Comparison of ENCODE assay signal across 9 cellular contexts in the genomic region with DNA sequence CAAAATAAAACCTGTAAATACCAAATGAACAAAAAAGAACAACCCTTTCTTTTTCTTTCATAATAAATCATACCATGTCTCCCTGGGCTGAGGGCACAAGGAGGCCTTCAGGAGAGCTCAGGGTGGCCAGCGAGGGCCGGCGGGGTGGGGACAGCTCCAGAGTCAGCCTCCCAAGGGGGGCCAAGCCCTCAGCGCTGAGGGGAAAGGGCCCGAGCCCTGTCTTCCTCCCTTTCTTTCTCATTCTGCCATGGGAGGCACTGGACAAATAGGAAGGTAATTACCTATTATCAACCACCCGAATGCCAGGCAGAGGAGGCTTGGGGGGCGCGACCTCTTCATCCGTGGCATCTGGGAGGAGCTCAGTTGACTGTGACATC.
DNase-seq lines count a peak whose midpoint lies in the region; ATAC-seq, FAIRE-seq and TF ChIP-seq lines count a peak whose summit lies in the region.
"Had no signal": no experiment of that assay in that cellular context is flagged by ENCODE, and none has a peak within 500 bp of the region (broad histone marks: within the 10 kb centered on the region; RNA-seq: fewer than 3 reads in every experiment).

No MANE protein-coding gene starts in this region.

- no peaks in the 10 kb centered on the region for H3K9me3 ChIP-seq in BLaER1 treated with 17β-estradiol and CSF1 and Interleukin-3, amounts not matched to agents 10 nM and 100 nM (replicated peaks in 1 of 11)
- no peaks in the 10 kb centered on the region for H3K9me3 ChIP-seq in kidney (ENCODE audit: control insufficient read depth in 1 of 2, low read length in 2 of 2)

- H3K27me3 Mint-ChIP-seq in central memory CD8-positive, alpha-beta T cell: no peaks in the 10 kb centered on the region
- no peaks in the 10 kb centered on the region for H3K27me3 Mint-ChIP-seq in neural crest cell (ENCODE audit: low read depth)

- H3K36me3 Mint-ChIP-seq in central memory CD8-positive, alpha-beta T cell (ENCODE audit: insufficient read depth): peaks cover 33% of the 10 kb centered on the region
- H3K36me3 Mint-ChIP-seq in neural crest cell (ENCODE audit: low read depth): peaks cover 7% of the 10 kb centered on the region

- peak overlapping the region in 10 of 11 experiments; percentile 31 to 91 (median 74); a peak in 18 of 22 replicates for H3K4me2 ChIP-seq in BLaER1 treated with 17β-estradiol and CSF1 and Interleukin-3, amounts not matched to agents 10 nM and 100 nM

- H4K20me1 ChIP-seq in BLaER1 treated with 17β-estradiol and CSF1 and Interleukin-3, amounts not matched to agents 10 nM and 100 nM: peaks cover 0 to 49% (median 0%) of the 10 kb centered on the region in 11 experiments; a peak in 4 of 22 replicates

- peak overlapping the region in 9 of 11 experiments; percentile 3 to 89 (median 57); a peak in 12 of 22 replicates for H3K9ac ChIP-seq in BLaER1 treated with 17β-estradiol and CSF1 and Interleukin-3, amounts not matched to agents 10 nM and 100 nM
- no peak overlapping the region for H3K9ac ChIP-seq in kidney (ENCODE audit: low read length in 2 of 2)

- DNase-seq in HL-60 (ENCODE audit: low read depth in 1 of 2, low spot score in 1 of 2) (no peak), neural crest cell (ENCODE audit: low read depth, low spot score) (no peak), kidney (no peak), GM19239 (ENCODE audit: insufficient read length, low spot score) (no peak)
- no peak for DNase-seq in central memory CD8-positive, alpha-beta T cell (ENCODE audit: low spot score in 2 of 2)
- DNase-seq: posterior cingulate gyrus had no signal

- H3K27me3 ChIP-seq in BLaER1 treated with 17β-estradiol and CSF1 and Interleukin-3, amounts not matched to agents 10 nM and 100 nM: no peaks in the 10 kb centered on the region
- H3K27me3 ChIP-seq in HL-60 (ENCODE audit: insufficient read depth, poor library complexity, severe bottlenecking): no peaks in the 10 kb centered on the region

- peaks cover 55 to 100% (median 92%) of the 10 kb centered on the region in 10 experiments for H3K4me1 ChIP-seq in BLaER1 treated with 17β-estradiol and CSF1 and Interleukin-3, amounts not matched to agents 10 nM and 100 nM
- H3K4me1 ChIP-seq in kidney (ENCODE audit: control insufficient read depth in 1 of 2, insufficient read depth in 1 of 2, low read depth in 1 of 2, low read length in 2 of 2): peaks cover 5 to 7% of the 10 kb centered on the region in 2 donors

- peaks cover 50 to 97% (median 75%) of the 10 kb centered on the region in 11 experiments for H3K36me3 ChIP-seq in BLaER1 treated with 17β-estradiol and CSF1 and Interleukin-3, amounts not matched to agents 10 nM and 100 nM
- peaks cover 14 to 16% of the 10 kb centered on the region in 2 donors for H3K36me3 ChIP-seq in kidney (ENCODE audit: control insufficient read depth in 1 of 2, insufficient read depth in 2 of 2, low read length in 2 of 2)

- no peak for ATAC-seq in central memory CD8-positive, alpha-beta T cell (replicated peaks; ENCODE audit: extremely low read depth, poor library complexity, severe bottlenecking)
- ATAC-seq in HG03565 (IDR thresholded peaks at IDR 0.05; ENCODE audit: unreplicated experiment) (no peak), HG02678 (IDR thresholded peaks at IDR 0.05; ENCODE audit: unreplicated experiment) (no peak)

- H3K4me3 Mint-ChIP-seq in central memory CD8-positive, alpha-beta T cell: peak overlapping the region; percentile 75
- no peak overlapping the region for H3K4me3 Mint-ChIP-seq in neural crest cell

- peak overlapping the region; percentile 49 to 97 (median 74) for H3K27ac ChIP-seq in BLaER1 treated with 17β-estradiol and CSF1 and Interleukin-3, amounts not matched to agents 10 nM and 100 nM
- H3K27ac ChIP-seq in HL-60 (replicated peaks) (peak overlapping the region; percentile 54), kidney (ENCODE audit: low read depth in 2 of 2, low read length in 2 of 2) (no peak overlapping the region)

- H3K9me3 Mint-ChIP-seq in central memory CD8-positive, alpha-beta T cell: no peaks in the 10 kb centered on the region
- H3K9me3 Mint-ChIP-seq in neural crest cell: no peaks in the 10 kb centered on the region

- no peak for TF ChIP-seq CTCF in HL-60 (IDR thresholded peaks at IDR 0.05; ENCODE audit: insufficient read depth, low read length)
- TF ChIP-seq CTCF in neural crest cell (conservative IDR thresholded peaks at IDR 0.05): no peak
- TF ChIP-seq CTCF in kidney (IDR thresholded peaks at IDR 0.05; ENCODE audit: borderline replicate concordance, extremely low read depth, insufficient read depth): no peak

- H3K4me3 ChIP-seq in BLaER1 treated with 17β-estradiol and CSF1 and Interleukin-3, amounts not matched to agents 10 nM and 100 nM: no peak overlapping the region
- H3K4me3 ChIP-seq in HL-60 (replicated peaks; ENCODE audit: insufficient read depth, low read length) (no peak overlapping the region), kidney (ENCODE audit: low read length in 2 of 2) (no peak overlapping the region)

- H3K27ac Mint-ChIP-seq in central memory CD8-positive, alpha-beta T cell (ENCODE audit: low read depth): peak overlapping the region; percentile 97
- peak overlapping the region; percentile 35 for H3K27ac Mint-ChIP-seq in neural crest cell (ENCODE audit: unreplicated experiment)

- H3K4me1 Mint-ChIP-seq in central memory CD8-positive, alpha-beta T cell: peaks cover 45% of the 10 kb centered on the region
- H3K4me1 Mint-ChIP-seq in neural crest cell: peaks cover 27% of the 10 kb centered on the region

- intact Hi-C loops in kidney (cut with DNase I): no loop called here

- FAIRE-seq in kidney (lab: Jason Lieb, UNC) (no peak), GM19239 (lab: Jason Lieb, UNC) (no peak)

Comparison
In these comparisons a context has a peak if more than half of its experiments do, and no peak if none do; other contexts are left out.
1. H3K27ac ChIP-seq: peak in BLaER1 treated with 17β-estradiol and CSF1 and Interleukin-3, amounts not matched to agents 10 nM and 100 nM (11 of 11) and HL-60 (single experiment); none in kidney (0 of 2).
2. H3K9ac ChIP-seq: peak in BLaER1 treated with 17β-estradiol and CSF1 and Interleukin-3, amounts not matched to agents 10 nM and 100 nM (9 of 11); none in kidney (0 of 2).